1 cellular context compared by ENCODE assay signal in the genomic region with DNA sequence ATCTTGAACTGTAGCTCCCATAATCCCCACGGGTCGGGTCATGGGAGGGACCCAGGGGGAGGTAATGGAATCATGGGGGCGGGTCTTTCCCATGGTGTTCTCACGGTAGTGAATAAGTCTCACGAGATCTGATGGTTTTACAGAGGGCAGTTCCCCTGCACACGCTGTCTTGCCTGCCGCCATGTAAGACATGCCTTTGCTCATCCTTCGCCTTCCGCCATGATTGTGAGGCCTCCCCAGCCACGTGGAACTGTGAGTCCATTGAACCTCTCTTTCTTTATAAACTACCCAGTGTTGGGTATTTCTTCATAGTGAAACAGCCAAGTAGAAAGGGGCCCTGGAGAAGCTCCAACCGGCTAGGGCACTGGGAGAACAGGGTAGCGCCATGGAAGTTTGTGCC.
TF ChIP-seq lines count a peak whose summit lies in the region.

No MANE protein-coding gene starts in this region.

TF ChIP-seq in H1, 55 proteins besides CTCF, POLR2A, EP300 and RAD21:
- TF ChIP-seq KDM1A (IDR thresholded peaks at IDR 0.05; ENCODE audit: borderline replicate concordance, low read length) = no peak
- no peak for TF ChIP-seq CBX5 (IDR thresholded peaks at IDR 0.05; ENCODE audit: low read depth, low read length)
- TF ChIP-seq SUZ12 (IDR thresholded peaks at IDR 0.05; ENCODE audit: low read length) = no peak
- no peak for TF ChIP-seq KDM5A (IDR thresholded peaks at IDR 0.05; ENCODE audit: low read length)
- TF ChIP-seq POLR2AphosphoS5 (IDR thresholded peaks at IDR 0.05; ENCODE audit: low read depth, low read length) = no peak
- TF ChIP-seq RXRA (IDR thresholded peaks at IDR 0.05; ENCODE audit: insufficient read depth, low read depth, low read length) = no peak
- TF ChIP-seq JUND (IDR thresholded peaks at IDR 0.05; ENCODE audit: low read length) = no peak
